8 cellular contexts compared by ENCODE assay signal in genomic region chr9:112332977-112333638, GRCh38. TPM values are rescaled to one million over a fixed set of nuclear protein-coding genes. Genes with fewer than 3 reads are reported as not detected.
DNase-seq lines count a peak whose midpoint lies in the region; ATAC-seq and TF ChIP-seq lines count a peak whose summit lies in the region.

Gene PTBP3, minus strand, starts transcription at chr9:112333619. Its CDS starts 35,754 bp downstream, at chr9:112297865.

- H3K4me3 Mint-ChIP-seq in central memory CD8-positive, alpha-beta T cell: peak within 1 kb of the TSS; percentile 82

- peak; percentile 54 for ATAC-seq in HG02852 (IDR thresholded peaks at IDR 0.05; ENCODE audit: unreplicated experiment)
- ATAC-seq in activated CD4-positive, CD25-positive, alpha-beta regulatory T cell treated with anti-CD3 and anti-CD28 coated beads, Interleukin-2, amount 50 U/mL, for 24 hours: peak; percentile 58 to 64
- peak; percentile 66 for ATAC-seq in central memory CD8-positive, alpha-beta T cell (replicated peaks; ENCODE audit: extremely low read depth, poor library complexity, severe bottlenecking)

- peak within 1 kb of the TSS; percentile 80 for H3K4me3 ChIP-seq in kidney epithelial cell (ENCODE audit: low read depth, low read length)

- H3K9me3 Mint-ChIP-seq in central memory CD8-positive, alpha-beta T cell: no peaks in the 10 kb centered on the region

- H3K27me3 ChIP-seq in kidney epithelial cell (ENCODE audit: control insufficient read depth, insufficient read depth, low read length): no peaks in the 10 kb centered on the region

- peak within 1 kb of the TSS; percentile 86 for H3K27ac Mint-ChIP-seq in central memory CD8-positive, alpha-beta T cell (ENCODE audit: low read depth)

- H3K36me3 ChIP-seq in kidney epithelial cell (ENCODE audit: control insufficient read depth, insufficient read depth, low read length): no peaks in the 10 kb centered on the region

- peaks cover 6% of the 10 kb centered on the region for H3K36me3 Mint-ChIP-seq in central memory CD8-positive, alpha-beta T cell (ENCODE audit: insufficient read depth)

- DNase-seq in NCI-H1105 treated with DMSO at 0.1 percent for 48 hours (lab: John Stamatoyannopoulos, UW) (peak; percentile 62), NCI-H1105 (lab: John Stamatoyannopoulos, UW) (no peak), NCI-H2081 (lab: John Stamatoyannopoulos, UW) (peak; percentile 68 to 85), kidney epithelial cell (ENCODE audit: low read depth) (no peak)
- DNase-seq in central memory CD8-positive, alpha-beta T cell (ENCODE audit: low spot score in 2 of 2): peak; percentile 60 to 63
- DNase-seq in stimulated activated CD4-positive, alpha-beta T cell treated with anti-CD3 and anti-CD28 coated beads, Interleukin-1b, Interleukin-23, amount 100 ng/mL, for 1 hour (ENCODE audit: low read depth in 2 of 2): peak; percentile 49 to 56

- H3K27me3 Mint-ChIP-seq in central memory CD8-positive, alpha-beta T cell: no peaks in the 10 kb centered on the region

- H3K4me1 Mint-ChIP-seq in central memory CD8-positive, alpha-beta T cell: peaks cover 41% of the 10 kb centered on the region

- TF ChIP-seq CTCF in kidney epithelial cell (IDR thresholded peaks at IDR 0.05; ENCODE audit: insufficient read depth, low read length, poor library complexity, severe bottlenecking): no peak

RNA-seq across cellular contexts. Expression of gene PTBP3, which starts in this region (rescaled TPM):
- total RNA-seq in kidney epithelial cell: 79.8 and 86.0 TPM in 2 replicates

Comparison
In these comparisons a context has a peak if more than half of its experiments do, and no peak if none do; other contexts are left out.
1. DNase-seq: peak in NCI-H1105 treated with DMSO at 0.1 percent for 48 hours (single experiment), NCI-H2081 (2 of 2), central memory CD8-positive, alpha-beta T cell (2 of 2) and stimulated activated CD4-positive, alpha-beta T cell treated with anti-CD3 and anti-CD28 coated beads, Interleukin-1b, Interleukin-23, amount 100 ng/mL, for 1 hour (2 of 2); none in NCI-H1105 (single experiment) and kidney epithelial cell (single experiment).
2. Peak in every context shown above with its lines, with median percentiles within 50 percentile points of each other: ATAC-seq.